17 cellular contexts compared by ENCODE assay signal in genomic region chr9:93286252-93287188, GRCh38.
DNase-seq lines count a peak whose midpoint lies in the region; ATAC-seq lines count a peak whose summit lies in the region.
"Had no signal": no experiment of that assay in that cellular context is flagged by ENCODE, and none has a peak within 500 bp of the region (broad histone marks: within the 10 kb centered on the region; RNA-seq: fewer than 3 reads in every experiment).

No MANE protein-coding gene starts in this region.

- no peak overlapping the region for H3K4me3 Mint-ChIP-seq in memory B cell
- H3K4me3 Mint-ChIP-seq: activated CD4-positive, alpha-beta T cell treated with anti-CD3 and anti-CD28 coated beads for 36 hours had no signal

- H3K27ac Mint-ChIP-seq in memory B cell, result no peak overlapping the region
- H3K27ac Mint-ChIP-seq: activated CD4-positive, alpha-beta T cell treated with anti-CD3 and anti-CD28 coated beads for 36 hours had no signal

- H3K36me3 Mint-ChIP-seq in memory B cell, result no peaks in the 10 kb centered on the region

- DNase-seq in DMS53 (lab: John Stamatoyannopoulos, UW) (peak; percentile 72), NAMALWA (ENCODE audit: low spot score) (peak; percentile 79), NCI-H526 treated with DMSO at 0.1 percent for 48 hours (lab: John Stamatoyannopoulos, UW) (peak; percentile 95), memory B cell (ENCODE audit: low spot score in 2 of 2) (peak in 1 of 2 donors; percentile 9), SW 1271 (lab: John Stamatoyannopoulos, UW) (no peak), NCI-H226 (no peak), ACHN (no peak)
- DNase-seq: activated CD4-positive, alpha-beta T cell treated with anti-CD3 and anti-CD28 coated beads for 36 hours; activated CD8-positive, alpha-beta memory T cell treated with anti-CD3 and anti-CD28 coated beads, Interleukin-2, amount 50 U/mL, for 48 hours; anterior cingulate cortex; DND-41; hypothalamus; left cardiac atrium; NCI-H1092 treated with DMSO at 0.1 percent for 48 hours; nucleus accumbens; SIG-M5 had no signal

- peaks cover 14% of the 10 kb centered on the region for H3K4me1 Mint-ChIP-seq in memory B cell

- peaks cover 2% of the 10 kb centered on the region for H3K9me3 Mint-ChIP-seq in memory B cell

- in situ Hi-C loops in ACHN (cut with HindIII; ENCODE audit: low pct_ligation_motif_present, low pct_unique_long_range_greater_than_20kb, low sequenced_read_pairs), result no loop called here

- peaks cover 23% of the 10 kb centered on the region for H3K27me3 Mint-ChIP-seq in memory B cell

- ATAC-seq in memory B cell (ENCODE audit: low read depth) (peak; percentile 67), HG02678 (IDR thresholded peaks at IDR 0.05; ENCODE audit: unreplicated experiment) (no peak)
- ATAC-seq: activated CD4-positive, alpha-beta T cell treated with anti-CD3 and anti-CD28 coated beads for 36 hours; left cardiac atrium had no signal

Comparison
In these comparisons a context has a peak if more than half of its experiments do, and no peak if none do; other contexts are left out.
1. DNase-seq: peak in DMS53 (single experiment), NAMALWA (single experiment) and NCI-H526 treated with DMSO at 0.1 percent for 48 hours (single experiment); none in SW 1271 (0 of 2), NCI-H226 (single experiment) and ACHN (single experiment).